ENCODE assay signal across 1 cellular context in the genomic region with DNA sequence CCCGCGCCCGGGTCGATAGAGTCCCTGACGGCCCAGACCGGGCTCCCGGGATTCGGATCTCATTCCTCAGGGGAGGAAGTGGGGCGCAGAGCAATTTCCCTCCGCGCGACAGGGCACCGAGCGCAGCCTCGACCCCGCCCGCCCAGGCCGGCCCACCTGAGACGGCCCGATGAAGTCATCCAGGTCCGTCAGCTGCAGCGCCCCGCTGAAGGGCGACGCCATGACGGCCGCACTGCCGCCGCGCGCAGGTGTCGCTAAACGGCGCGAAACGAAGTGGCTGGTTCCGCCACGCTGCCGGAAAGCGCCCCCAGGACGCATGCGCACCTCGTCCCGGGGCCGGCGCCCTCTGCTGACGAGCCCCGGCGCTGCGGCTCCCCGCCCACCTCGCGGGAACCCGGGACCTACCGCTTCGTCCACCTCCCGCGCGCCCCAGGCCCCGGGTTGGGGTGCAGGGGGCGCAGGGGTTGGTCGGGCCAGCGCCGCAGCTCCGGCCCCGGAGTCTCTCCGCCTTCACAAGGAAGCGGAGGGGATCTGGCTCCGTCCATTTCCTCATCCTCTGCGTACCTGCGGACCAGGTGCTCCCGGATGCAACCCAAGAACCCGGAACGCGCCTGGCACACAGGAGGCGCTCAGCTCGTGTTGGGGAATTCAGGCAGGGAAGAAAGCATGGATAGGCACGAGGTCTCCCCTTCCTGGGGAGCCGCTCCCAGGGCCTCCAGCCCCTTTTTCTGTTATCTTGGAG.
TF ChIP-seq lines count a peak whose summit lies in the region.

A gene (minus strand): TSS at position 234 of the 742 bp plus-strand sequence. CDS start 12 bp downstream, at position 222.

TF ChIP-seq in HEK293, 187 proteins besides CTCF, POLR2A, EP300 and RAD21 (continued from another document and continues in another):
- TF ChIP-seq, protein P1, sequence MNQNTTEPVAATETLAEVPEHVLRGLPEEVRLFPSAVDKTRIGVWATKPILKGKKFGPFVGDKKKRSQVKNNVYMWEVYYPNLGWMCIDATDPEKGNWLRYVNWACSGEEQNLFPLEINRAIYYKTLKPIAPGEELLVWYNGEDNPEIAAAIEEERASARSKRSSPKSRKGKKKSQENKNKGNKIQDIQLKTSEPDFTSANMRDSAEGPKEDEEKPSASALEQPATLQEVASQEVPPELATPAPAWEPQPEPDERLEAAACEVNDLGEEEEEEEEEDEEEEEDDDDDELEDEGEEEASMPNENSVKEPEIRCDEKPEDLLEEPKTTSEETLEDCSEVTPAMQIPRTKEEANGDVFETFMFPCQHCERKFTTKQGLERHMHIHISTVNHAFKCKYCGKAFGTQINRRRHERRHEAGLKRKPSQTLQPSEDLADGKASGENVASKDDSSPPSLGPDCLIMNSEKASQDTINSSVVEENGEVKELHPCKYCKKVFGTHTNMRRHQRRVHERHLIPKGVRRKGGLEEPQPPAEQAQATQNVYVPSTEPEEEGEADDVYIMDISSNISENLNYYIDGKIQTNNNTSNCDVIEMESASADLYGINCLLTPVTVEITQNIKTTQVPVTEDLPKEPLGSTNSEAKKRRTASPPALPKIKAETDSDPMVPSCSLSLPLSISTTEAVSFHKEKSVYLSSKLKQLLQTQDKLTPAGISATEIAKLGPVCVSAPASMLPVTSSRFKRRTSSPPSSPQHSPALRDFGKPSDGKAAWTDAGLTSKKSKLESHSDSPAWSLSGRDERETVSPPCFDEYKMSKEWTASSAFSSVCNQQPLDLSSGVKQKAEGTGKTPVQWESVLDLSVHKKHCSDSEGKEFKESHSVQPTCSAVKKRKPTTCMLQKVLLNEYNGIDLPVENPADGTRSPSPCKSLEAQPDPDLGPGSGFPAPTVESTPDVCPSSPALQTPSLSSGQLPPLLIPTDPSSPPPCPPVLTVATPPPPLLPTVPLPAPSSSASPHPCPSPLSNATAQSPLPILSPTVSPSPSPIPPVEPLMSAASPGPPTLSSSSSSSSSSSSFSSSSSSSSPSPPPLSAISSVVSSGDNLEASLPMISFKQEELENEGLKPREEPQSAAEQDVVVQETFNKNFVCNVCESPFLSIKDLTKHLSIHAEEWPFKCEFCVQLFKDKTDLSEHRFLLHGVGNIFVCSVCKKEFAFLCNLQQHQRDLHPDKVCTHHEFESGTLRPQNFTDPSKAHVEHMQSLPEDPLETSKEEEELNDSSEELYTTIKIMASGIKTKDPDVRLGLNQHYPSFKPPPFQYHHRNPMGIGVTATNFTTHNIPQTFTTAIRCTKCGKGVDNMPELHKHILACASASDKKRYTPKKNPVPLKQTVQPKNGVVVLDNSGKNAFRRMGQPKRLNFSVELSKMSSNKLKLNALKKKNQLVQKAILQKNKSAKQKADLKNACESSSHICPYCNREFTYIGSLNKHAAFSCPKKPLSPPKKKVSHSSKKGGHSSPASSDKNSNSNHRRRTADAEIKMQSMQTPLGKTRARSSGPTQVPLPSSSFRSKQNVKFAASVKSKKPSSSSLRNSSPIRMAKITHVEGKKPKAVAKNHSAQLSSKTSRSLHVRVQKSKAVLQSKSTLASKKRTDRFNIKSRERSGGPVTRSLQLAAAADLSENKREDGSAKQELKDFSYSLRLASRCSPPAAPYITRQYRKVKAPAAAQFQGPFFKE (tag by site-specific recombination; IDR thresholded peaks at IDR 0.05; ENCODE audit: borderline replicate concordance) = peak; percentile 66; the same call in 1 of the 2 replicates
- peak; percentile 93 for TF ChIP-seq ZNF76 (tag by site-specific recombination; IDR thresholded peaks at IDR 0.05; ENCODE audit: borderline replicate concordance, low read depth)
- TF ChIP-seq, protein P2, sequence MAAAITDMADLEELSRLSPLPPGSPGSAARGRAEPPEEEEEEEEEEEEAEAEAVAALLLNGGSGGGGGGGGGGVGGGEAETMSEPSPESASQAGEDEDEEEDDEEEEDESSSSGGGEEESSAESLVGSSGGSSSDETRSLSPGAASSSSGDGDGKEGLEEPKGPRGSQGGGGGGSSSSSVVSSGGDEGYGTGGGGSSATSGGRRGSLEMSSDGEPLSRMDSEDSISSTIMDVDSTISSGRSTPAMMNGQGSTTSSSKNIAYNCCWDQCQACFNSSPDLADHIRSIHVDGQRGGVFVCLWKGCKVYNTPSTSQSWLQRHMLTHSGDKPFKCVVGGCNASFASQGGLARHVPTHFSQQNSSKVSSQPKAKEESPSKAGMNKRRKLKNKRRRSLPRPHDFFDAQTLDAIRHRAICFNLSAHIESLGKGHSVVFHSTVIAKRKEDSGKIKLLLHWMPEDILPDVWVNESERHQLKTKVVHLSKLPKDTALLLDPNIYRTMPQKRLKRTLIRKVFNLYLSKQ (tag by site-specific recombination; IDR thresholded peaks at IDR 0.05; ENCODE audit: borderline replicate concordance) = no peak
- no peak for TF ChIP-seq ZNF585B (tag by site-specific recombination; IDR thresholded peaks at IDR 0.05)
- TF ChIP-seq, protein P3, sequence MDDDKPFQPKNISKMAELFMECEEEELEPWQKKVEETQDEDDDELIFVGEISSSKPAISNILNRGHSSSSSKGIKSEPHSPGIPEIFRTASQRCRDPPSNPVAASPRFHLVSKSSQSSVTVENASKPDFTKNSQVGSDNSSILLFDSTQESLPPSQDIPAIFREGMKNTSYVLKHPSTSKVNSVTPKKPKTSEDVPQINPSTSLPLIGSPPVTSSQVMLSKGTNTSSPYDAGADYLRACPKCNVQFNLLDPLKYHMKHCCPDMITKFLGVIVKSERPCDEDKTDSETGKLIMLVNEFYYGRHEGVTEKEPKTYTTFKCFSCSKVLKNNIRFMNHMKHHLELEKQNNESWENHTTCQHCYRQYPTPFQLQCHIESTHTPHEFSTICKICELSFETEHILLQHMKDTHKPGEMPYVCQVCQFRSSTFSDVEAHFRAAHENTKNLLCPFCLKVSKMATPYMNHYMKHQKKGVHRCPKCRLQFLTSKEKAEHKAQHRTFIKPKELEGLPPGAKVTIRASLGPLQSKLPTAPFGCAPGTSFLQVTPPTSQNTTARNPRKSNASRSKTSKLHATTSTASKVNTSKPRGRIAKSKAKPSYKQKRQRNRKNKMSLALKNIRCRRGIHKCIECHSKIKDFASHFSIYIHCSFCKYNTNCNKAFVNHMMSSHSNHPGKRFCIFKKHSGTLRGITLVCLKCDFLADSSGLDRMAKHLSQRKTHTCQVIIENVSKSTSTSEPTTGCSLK (tag by site-specific recombination; IDR thresholded peaks at IDR 0.05) = no peak
- no peak for TF ChIP-seq ZNF114 (tag by site-specific recombination; IDR thresholded peaks at IDR 0.05)
- no peak for TF ChIP-seq GLI2 (tag by site-specific recombination; IDR thresholded peaks at IDR 0.05; ENCODE audit: borderline replicate concordance, low read depth)
- TF ChIP-seq, protein P4, sequence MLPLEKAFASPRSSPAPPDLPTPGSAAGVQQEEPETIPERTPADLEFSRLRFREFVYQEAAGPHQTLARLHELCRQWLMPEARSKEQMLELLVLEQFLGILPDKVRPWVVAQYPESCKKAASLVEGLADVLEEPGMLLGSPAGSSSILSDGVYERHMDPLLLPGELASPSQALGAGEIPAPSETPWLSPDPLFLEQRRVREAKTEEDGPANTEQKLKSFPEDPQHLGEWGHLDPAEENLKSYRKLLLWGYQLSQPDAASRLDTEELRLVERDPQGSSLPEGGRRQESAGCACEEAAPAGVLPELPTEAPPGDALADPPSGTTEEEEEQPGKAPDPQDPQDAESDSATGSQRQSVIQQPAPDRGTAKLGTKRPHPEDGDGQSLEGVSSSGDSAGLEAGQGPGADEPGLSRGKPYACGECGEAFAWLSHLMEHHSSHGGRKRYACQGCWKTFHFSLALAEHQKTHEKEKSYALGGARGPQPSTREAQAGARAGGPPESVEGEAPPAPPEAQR (tag by site-specific recombination; IDR thresholded peaks at IDR 0.05) = peak; percentile 78; the same call in 1 of the 2 replicates
- TF ChIP-seq SP3 (tag by site-specific recombination; IDR thresholded peaks at IDR 0.05) = peak; percentile 91
- TF ChIP-seq ZNF785 (tag by site-specific recombination; IDR thresholded peaks at IDR 0.05) = no peak
- TF ChIP-seq KLF16 (tag by site-specific recombination; IDR thresholded peaks at IDR 0.05) = peak; percentile 88
- no peak for TF ChIP-seq ZNF174 (tag by site-specific recombination; IDR thresholded peaks at IDR 0.05)
- no peak for TF ChIP-seq ZNF341 (tag by site-specific recombination; IDR thresholded peaks at IDR 0.05; ENCODE audit: low read depth)
- TF ChIP-seq ZNF664 (tag by site-specific recombination; IDR thresholded peaks at IDR 0.05) = no peak
- no peak for TF ChIP-seq BCL11A (tag by site-specific recombination; IDR thresholded peaks at IDR 0.05; ENCODE audit: low read depth)
- TF ChIP-seq ZFP37 (tag by site-specific recombination; IDR thresholded peaks at IDR 0.05) = 0 out of 2 replicates have a peak, but pooled peaks have one; percentile 48
- no peak for TF ChIP-seq ZNF549 (tag by site-specific recombination; IDR thresholded peaks at IDR 0.05)
- TF ChIP-seq, protein P5, sequence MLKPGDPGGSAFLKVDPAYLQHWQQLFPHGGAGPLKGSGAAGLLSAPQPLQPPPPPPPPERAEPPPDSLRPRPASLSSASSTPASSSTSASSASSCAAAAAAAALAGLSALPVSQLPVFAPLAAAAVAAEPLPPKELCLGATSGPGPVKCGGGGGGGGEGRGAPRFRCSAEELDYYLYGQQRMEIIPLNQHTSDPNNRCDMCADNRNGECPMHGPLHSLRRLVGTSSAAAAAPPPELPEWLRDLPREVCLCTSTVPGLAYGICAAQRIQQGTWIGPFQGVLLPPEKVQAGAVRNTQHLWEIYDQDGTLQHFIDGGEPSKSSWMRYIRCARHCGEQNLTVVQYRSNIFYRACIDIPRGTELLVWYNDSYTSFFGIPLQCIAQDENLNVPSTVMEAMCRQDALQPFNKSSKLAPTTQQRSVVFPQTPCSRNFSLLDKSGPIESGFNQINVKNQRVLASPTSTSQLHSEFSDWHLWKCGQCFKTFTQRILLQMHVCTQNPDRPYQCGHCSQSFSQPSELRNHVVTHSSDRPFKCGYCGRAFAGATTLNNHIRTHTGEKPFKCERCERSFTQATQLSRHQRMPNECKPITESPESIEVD (tag by site-specific recombination; IDR thresholded peaks at IDR 0.05) = no peak
- no peak for TF ChIP-seq ZNF555 (tag by site-specific recombination; conservative IDR thresholded peaks at IDR 0.05)
- TF ChIP-seq KLF9 (tag by site-specific recombination; IDR thresholded peaks at IDR 0.05; ENCODE audit: low read depth) = peak; percentile 92
- TF ChIP-seq, protein P6, sequence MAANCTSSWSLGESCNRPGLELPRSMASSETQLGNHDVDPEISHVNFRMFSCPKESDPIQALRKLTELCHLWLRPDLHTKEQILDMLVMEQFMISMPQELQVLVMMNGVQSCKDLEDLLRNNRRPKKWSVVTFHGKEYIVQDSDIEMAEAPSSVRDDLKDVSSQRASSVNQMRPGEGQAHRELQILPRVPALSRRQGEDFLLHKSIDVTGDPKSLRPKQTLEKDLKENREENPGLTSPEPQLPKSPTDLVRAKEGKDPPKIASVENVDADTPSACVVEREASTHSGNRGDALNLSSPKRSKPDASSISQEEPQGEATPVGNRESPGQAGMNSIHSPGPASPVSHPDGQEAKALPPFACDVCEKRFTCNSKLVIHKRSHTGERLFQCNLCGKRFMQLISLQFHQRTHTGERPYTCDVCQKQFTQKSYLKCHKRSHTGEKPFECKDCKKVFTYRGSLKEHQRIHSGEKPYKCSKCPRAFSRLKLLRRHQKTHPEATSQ (tag by site-specific recombination; IDR thresholded peaks at IDR 0.05) = no peak; the same call in 1 of the 2 replicates
- 0 out of 2 replicates have a peak, but pooled peaks have one; percentile 64 for TF ChIP-seq ZNF24 (tag by site-specific recombination; IDR thresholded peaks at IDR 0.05)
- TF ChIP-seq ZNF404 (tag by site-specific recombination; IDR thresholded peaks at IDR 0.05) = no peak
- no peak for TF ChIP-seq ZNF274 (IDR thresholded peaks at IDR 0.05; ENCODE audit: low read length)
- TF ChIP-seq ZNF274 (tag by site-specific recombination; IDR thresholded peaks at IDR 0.05; ENCODE audit: borderline replicate concordance) = no peak
- TF ChIP-seq ZNF600 (tag by site-specific recombination; IDR thresholded peaks at IDR 0.05) = peak; percentile 45; the same call in 1 of the 2 replicates
- TF ChIP-seq, protein P7, sequence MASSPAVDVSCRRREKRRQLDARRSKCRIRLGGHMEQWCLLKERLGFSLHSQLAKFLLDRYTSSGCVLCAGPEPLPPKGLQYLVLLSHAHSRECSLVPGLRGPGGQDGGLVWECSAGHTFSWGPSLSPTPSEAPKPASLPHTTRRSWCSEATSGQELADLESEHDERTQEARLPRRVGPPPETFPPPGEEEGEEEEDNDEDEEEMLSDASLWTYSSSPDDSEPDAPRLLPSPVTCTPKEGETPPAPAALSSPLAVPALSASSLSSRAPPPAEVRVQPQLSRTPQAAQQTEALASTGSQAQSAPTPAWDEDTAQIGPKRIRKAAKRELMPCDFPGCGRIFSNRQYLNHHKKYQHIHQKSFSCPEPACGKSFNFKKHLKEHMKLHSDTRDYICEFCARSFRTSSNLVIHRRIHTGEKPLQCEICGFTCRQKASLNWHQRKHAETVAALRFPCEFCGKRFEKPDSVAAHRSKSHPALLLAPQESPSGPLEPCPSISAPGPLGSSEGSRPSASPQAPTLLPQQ (tag by site-specific recombination; IDR thresholded peaks at IDR 0.05) = peak; percentile 82
- TF ChIP-seq ZNF157 (tag by site-specific recombination; IDR thresholded peaks at IDR 0.05) = no peak
- TF ChIP-seq SP2 (tag by site-specific recombination; IDR thresholded peaks at IDR 0.05) = peak; percentile 54
- TF ChIP-seq ZNF623 (tag by site-specific recombination; IDR thresholded peaks at IDR 0.05) = no peak
- no peak for TF ChIP-seq ZNF169 (tag by site-specific recombination; IDR thresholded peaks at IDR 0.05)
- TF ChIP-seq, protein P8, sequence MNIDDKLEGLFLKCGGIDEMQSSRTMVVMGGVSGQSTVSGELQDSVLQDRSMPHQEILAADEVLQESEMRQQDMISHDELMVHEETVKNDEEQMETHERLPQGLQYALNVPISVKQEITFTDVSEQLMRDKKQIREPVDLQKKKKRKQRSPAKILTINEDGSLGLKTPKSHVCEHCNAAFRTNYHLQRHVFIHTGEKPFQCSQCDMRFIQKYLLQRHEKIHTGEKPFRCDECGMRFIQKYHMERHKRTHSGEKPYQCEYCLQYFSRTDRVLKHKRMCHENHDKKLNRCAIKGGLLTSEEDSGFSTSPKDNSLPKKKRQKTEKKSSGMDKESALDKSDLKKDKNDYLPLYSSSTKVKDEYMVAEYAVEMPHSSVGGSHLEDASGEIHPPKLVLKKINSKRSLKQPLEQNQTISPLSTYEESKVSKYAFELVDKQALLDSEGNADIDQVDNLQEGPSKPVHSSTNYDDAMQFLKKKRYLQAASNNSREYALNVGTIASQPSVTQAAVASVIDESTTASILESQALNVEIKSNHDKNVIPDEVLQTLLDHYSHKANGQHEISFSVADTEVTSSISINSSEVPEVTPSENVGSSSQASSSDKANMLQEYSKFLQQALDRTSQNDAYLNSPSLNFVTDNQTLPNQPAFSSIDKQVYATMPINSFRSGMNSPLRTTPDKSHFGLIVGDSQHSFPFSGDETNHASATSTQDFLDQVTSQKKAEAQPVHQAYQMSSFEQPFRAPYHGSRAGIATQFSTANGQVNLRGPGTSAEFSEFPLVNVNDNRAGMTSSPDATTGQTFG (tag by site-specific recombination; IDR thresholded peaks at IDR 0.05; ENCODE audit: borderline replicate concordance) = no peak
- no peak for TF ChIP-seq ZNF175 (tag by site-specific recombination; IDR thresholded peaks at IDR 0.05)
- TF ChIP-seq ZNF777 (tag by site-specific recombination; IDR thresholded peaks at IDR 0.05; ENCODE audit: borderline replicate concordance) = no peak
- no peak for TF ChIP-seq ZNF37A (tag by site-specific recombination; IDR thresholded peaks at IDR 0.05)
- TF ChIP-seq ZNF211 (tag by site-specific recombination; IDR thresholded peaks at IDR 0.05; ENCODE audit: low read depth) = no peak
- TF ChIP-seq ZNF19 (tag by site-specific recombination; IDR thresholded peaks at IDR 0.05; ENCODE audit: low read depth) = no peak
- TF ChIP-seq ZNF292 (tag by site-specific recombination; IDR thresholded peaks at IDR 0.05; ENCODE audit: borderline replicate concordance, low read depth) = no peak
